17 cellular contexts compared by ENCODE assay signal in genomic region chr5:161311965-161312364, GRCh38.
DNase-seq lines count a peak whose midpoint lies in the region; ATAC-seq, FAIRE-seq and TF ChIP-seq lines count a peak whose summit lies in the region.
"Had no signal": no experiment of that assay in that cellular context is flagged by ENCODE, and none has a peak within 500 bp of the region (broad histone marks: within the 10 kb centered on the region; RNA-seq: fewer than 3 reads in every experiment).

No MANE protein-coding gene starts in this region.

- H3K36me3 ChIP-seq in GM12878 (ENCODE audit: control insufficient read depth in 2 of 2, insufficient read depth in 2 of 2, low read length in 1 of 2) (no peaks in the 10 kb centered on the region), left lung (no peaks in the 10 kb centered on the region), stomach (no peaks in the 10 kb centered on the region), gastroesophageal sphincter (no peaks in the 10 kb centered on the region), uterus (no peaks in the 10 kb centered on the region)
- H3K36me3 ChIP-seq: ovary, suprapubic skin had no signal

- SMC1A ChIA-PET in GM12878 (lab: Charles Lee; ENCODE audit: uncharacterized antibody, unreplicated experiment), result interaction anchor here (0.7 kb wide), 1 partner anchor 9 kb away, joined by 3 read pairs; no protein-coding TSS in a partner anchor

- no peak overlapping the region for H2AFZ ChIP-seq in GM12878 (ENCODE audit: control insufficient read depth, low read depth, low read length)

- H3K9me3 ChIP-seq in GM12878 (replicated peaks; ENCODE audit: control insufficient read depth, insufficient read depth, low read length) (peaks cover 12% of the 10 kb centered on the region; the same call in 2 of the 3 replicates), left lung (peaks cover 0 to 2% of the 10 kb centered on the region in 2 donors), stomach (peaks cover 0 to 3% (median 0%) of the 10 kb centered on the region in 4 donors), gastroesophageal sphincter (peaks cover 0 to 5% (median 0%) of the 10 kb centered on the region in 3 donors), uterus (no peaks in the 10 kb centered on the region)
- H3K9me3 ChIP-seq: Caco-2, ovary, suprapubic skin had no signal

- no peak for FAIRE-seq in GM12878 (lab: Jason Lieb, UNC)
- FAIRE-seq: endothelial cell of umbilical vein, keratinocyte had no signal

- ATAC-seq in GM18498 (IDR thresholded peaks at IDR 0.05; ENCODE audit: unreplicated experiment) (peak; percentile 36), GM21390 (IDR thresholded peaks at IDR 0.05; ENCODE audit: unreplicated experiment) (peak; percentile 30), HG03064 (IDR thresholded peaks at IDR 0.05; ENCODE audit: low read depth, unreplicated experiment) (peak; percentile 37), GM12878 (peak; percentile 74), left lung (no peak), gastroesophageal sphincter (no peak)
- ATAC-seq: activated naive CD8-positive, alpha-beta T cell treated with anti-CD3 and anti-CD28 coated beads, Interleukin-2, amount 50 U/mL, for 24 hours had no signal

- H3K4me3 ChIP-seq in GM12878 (no peak overlapping the region), left lung (no peak overlapping the region), stomach (no peak overlapping the region), gastroesophageal sphincter (no peak overlapping the region), uterus (no peak overlapping the region)
- H3K4me3 ChIP-seq: ovary, suprapubic skin had no signal

- TF ChIP-seq CTCF in GM12878 (IDR thresholded peaks at IDR 0.05 in 2 of 3, conservative IDR thresholded peaks at IDR 0.05 in 1 of 3; ENCODE audit: control insufficient read depth in 2 of 3, extremely low read depth in 1 of 3, insufficient read depth in 1 of 3, low read depth in 3 of 3, low read length in 3 of 3) (no peak), left lung (IDR thresholded peaks at IDR 0.05) (no peak), stomach (IDR thresholded peaks at IDR 0.05) (no peak), gastroesophageal sphincter (IDR thresholded peaks at IDR 0.05) (no peak), uterus (IDR thresholded peaks at IDR 0.05) (no peak)

- intact Hi-C loops in GM12878 (cut with micrococcal nuclease; ENCODE audit: unreplicated experiment), result loop anchor here (2.0 to 5.0 kb wide), 3 partner anchors 50 to 469 kb away; no protein-coding TSS in a partner anchor
- intact Hi-C loops in left lung (cut with DNase I), result no loop called here
- intact Hi-C loops in stomach (cut with DNase I; ENCODE audit: low total_unique reads), result no loop called here
- intact Hi-C loops in uterus (cut with DNase I; ENCODE audit: low total_unique reads), result no loop called here

- TF ChIP-seq EP300 in GM12878 (IDR thresholded peaks at IDR 0.05; ENCODE audit: borderline replicate concordance in 1 of 2, control insufficient read depth in 1 of 2, low read depth in 2 of 2, low read length in 2 of 2), result no peak
- TF ChIP-seq EP300 in stomach (IDR thresholded peaks at IDR 0.05), result no peak
- no peak for TF ChIP-seq EP300 in gastroesophageal sphincter (IDR thresholded peaks at IDR 0.05)

- CTCF ChIA-PET in GM12878 (lab: Yijun Ruan, JAX), result no interaction called here

- TF ChIP-seq POLR2A in GM12878 (IDR thresholded peaks at IDR 0.05; ENCODE audit: low read depth, low read length) (no peak), stomach (IDR thresholded peaks at IDR 0.05) (no peak), gastroesophageal sphincter (IDR thresholded peaks at IDR 0.05) (no peak), uterus (IDR thresholded peaks at IDR 0.05) (no peak)

- H3K4me2 ChIP-seq in GM12878 (ENCODE audit: control insufficient read depth, insufficient read depth), result peak overlapping the region; percentile 1; the same call in 1 of the 2 replicates

- TF ChIP-seq RAD21 in GM12878 (IDR thresholded peaks at IDR 0.05; ENCODE audit: insufficient read depth, low read depth, low read length), result no peak

- in situ Hi-C loops in GM12878 (cut with MboI), result no loop called here

- no peak overlapping the region for H3K9ac ChIP-seq in GM12878 (ENCODE audit: control insufficient read depth, insufficient read depth, low read length)

- no TSS peak for BruUV-seq in GM12878 (replicated peaks; lab: Mats Ljungman, UMichigan)

- H3K27me3 ChIP-seq in GM12878 (replicated peaks in 1 of 2; ENCODE audit: control insufficient read depth in 2 of 2, insufficient read depth in 2 of 2, low read length in 1 of 2) (no peaks in the 10 kb centered on the region), left lung (no peaks in the 10 kb centered on the region), stomach (no peaks in the 10 kb centered on the region), gastroesophageal sphincter (no peaks in the 10 kb centered on the region), uterus (no peaks in the 10 kb centered on the region)
- H3K27me3 ChIP-seq: ovary, suprapubic skin had no signal

- POLR2A ChIA-PET in GM12878 (lab: Charles Lee), result no interaction called here

- no peaks in the 10 kb centered on the region for H4K20me1 ChIP-seq in GM12878 (ENCODE audit: control insufficient read depth, insufficient read depth)

- RAD21 ChIA-PET in GM12878 (lab: Charles Lee; ENCODE audit: unreplicated experiment), result no interaction called here

- H3K79me2 ChIP-seq in GM12878 (ENCODE audit: control insufficient read depth, insufficient read depth, low read length), result no peaks in the 10 kb centered on the region

- DNase-seq in GM12878 (ENCODE audit: low read depth, low spot score) (no peak), left lung (no peak), stomach (no peak), uterus (no peak)
- DNase-seq: activated naive CD8-positive, alpha-beta T cell treated with anti-CD3 and anti-CD28 coated beads, Interleukin-2, amount 50 U/mL, for 24 hours; activated T-cell treated with anti-CD3 and anti-CD28 coated beads for 4 hours; Caco-2; NCI-H1694 treated with DMSO at 0.1 percent for 48 hours; NCI-H526 treated with DMSO at 0.1 percent for 48 hours; ovary had no signal

- H3K27ac ChIP-seq in GM12878 (ENCODE audit: control insufficient read depth, insufficient read depth) (peak overlapping the region; percentile 5; the same call in 1 of the 2 replicates), left lung (no peak overlapping the region), stomach (no peak overlapping the region), gastroesophageal sphincter (no peak overlapping the region), uterus (no peak overlapping the region)
- H3K27ac ChIP-seq: ovary, suprapubic skin had no signal

- 52% methylated on average over 3 of the region's 3 CpGs for WGBS in GM12878 (ENCODE audit: insufficient coverage, insufficient replicate concordance, low lambda C conversion rate, missing lambda C conversion rate)
- 86 to 97% (median 93%) methylated on average over 3 of the region's 3 CpGs for WGBS in stomach, 5 donors
- WGBS in gastroesophageal sphincter (ENCODE audit: low coverage in 1 of 2), 2 donors, result 29 to 96% methylated on average over 3 of the region's 3 CpGs

- H3K4me1 ChIP-seq in GM12878 (ENCODE audit: control insufficient read depth, insufficient read depth, low read length) (peaks cover 35% of the 10 kb centered on the region), left lung (no peaks in the 10 kb centered on the region), stomach (peaks cover 0 to 14% (median under 1%) of the 10 kb centered on the region in 4 donors), gastroesophageal sphincter (peaks cover 0 to 18% (median 0%) of the 10 kb centered on the region in 3 donors), uterus (no peaks in the 10 kb centered on the region)
- H3K4me1 ChIP-seq: Caco-2, suprapubic skin had no signal

TF ChIP-seq in GM12878, 131 proteins besides CTCF, POLR2A, EP300 and RAD21:
- TF ChIP-seq ZNF687 (IDR thresholded peaks at IDR 0.05), result no peak
- peak; percentile 68; the same call in 1 of the 2 replicates for TF ChIP-seq TCF12 (IDR thresholded peaks at IDR 0.05; ENCODE audit: low read depth, low read length)

Comparison
In these comparisons a context has a peak if more than half of its experiments do, and no peak if none do; other contexts are left out.
1. ATAC-seq: peak in GM18498 (single experiment), GM21390 (single experiment), HG03064 (single experiment) and GM12878 (single experiment); none in left lung (single experiment) and gastroesophageal sphincter (single experiment).